ENCODE assay signal across 12 cellular contexts in the genomic region with DNA sequence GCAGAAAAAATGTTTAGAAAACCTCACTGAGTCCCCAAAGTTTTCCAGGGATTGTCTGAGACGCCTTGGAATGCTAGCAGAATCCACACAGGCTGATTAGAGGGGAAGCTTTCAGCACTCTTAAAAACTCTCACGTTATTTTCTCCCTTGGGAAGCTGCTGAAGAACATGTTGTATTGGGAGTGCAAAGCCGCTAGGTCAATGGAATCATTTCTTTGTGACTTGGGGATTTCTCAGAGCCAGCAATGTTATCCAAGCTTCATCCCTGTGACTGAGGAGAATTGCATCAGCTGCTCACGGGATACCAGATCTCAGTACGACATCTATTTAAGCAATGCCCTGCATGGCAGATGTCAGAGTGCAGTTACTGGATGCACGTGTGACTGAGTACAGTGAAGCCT.
DNase-seq lines count a peak whose midpoint lies in the region; ATAC-seq, FAIRE-seq and TF ChIP-seq lines count a peak whose summit lies in the region.
"Had no signal": no experiment of that assay in that cellular context is flagged by ENCODE, and none has a peak within 500 bp of the region (broad histone marks: within the 10 kb centered on the region; RNA-seq: fewer than 3 reads in every experiment).

No MANE protein-coding gene starts in this region.

- H4K91ac ChIP-seq in mesenchymal stem cell (ENCODE audit: low read length), result no peak overlapping the region

- H4K20me1 ChIP-seq in PC-3 (ENCODE audit: low read length) (no peaks in the 10 kb centered on the region), endothelial cell of umbilical vein (replicated peaks; ENCODE audit: control insufficient read depth, extremely low read depth, insufficient read depth, low read length) (no peaks in the 10 kb centered on the region)

- H3K4me3 ChIP-seq in PC-3 (ENCODE audit: low read length) (no peak overlapping the region), endothelial cell of umbilical vein (replicated peaks in 1 of 3; ENCODE audit: insufficient read depth in 1 of 3, low read depth in 1 of 3, low read length in 3 of 3) (no peak overlapping the region), mesenchymal stem cell (ENCODE audit: insufficient read depth in 1 of 2, low read depth in 1 of 2, low read length in 2 of 2) (no peak overlapping the region), tibial artery (no peak overlapping the region)
- H3K4me3 ChIP-seq: lung had no signal

- ATAC-seq in PC-3 (no peak), HG03095 (IDR thresholded peaks at IDR 0.05; ENCODE audit: unreplicated experiment) (no peak), GM21737 (IDR thresholded peaks at IDR 0.05; ENCODE audit: unreplicated experiment) (no peak)
- ATAC-seq: stimulated activated effector memory CD8-positive, alpha-beta T cell treated with anti-CD3 and anti-CD28 coated beads, Interleukin-12 subunit alpha, Interleukin-12 subunit beta, amount 100 ng/mL, for 72 hours had no signal

- H2AFZ ChIP-seq in PC-3 (ENCODE audit: low read length) (no peak overlapping the region), endothelial cell of umbilical vein (ENCODE audit: low read depth, low read length) (peak overlapping the region; percentile 89), mesenchymal stem cell (ENCODE audit: low read depth, low read length) (no peak overlapping the region)

- H3K18ac ChIP-seq in mesenchymal stem cell (ENCODE audit: low read depth in 1 of 2, low read length in 2 of 2), result no peak overlapping the region

- no peaks in the 10 kb centered on the region for H3K79me1 ChIP-seq in mesenchymal stem cell (replicated peaks; ENCODE audit: low read length, poor library complexity, severe bottlenecking)

- H2AK5ac ChIP-seq in mesenchymal stem cell (ENCODE audit: low read length, severe bottlenecking), result no peak overlapping the region

- H3K4me1 ChIP-seq in PC-3 (ENCODE audit: insufficient read depth, low read length) (peaks cover 25% of the 10 kb centered on the region), endothelial cell of umbilical vein (ENCODE audit: control insufficient read depth, extremely low read depth, insufficient read depth, low read length) (peaks cover 39% of the 10 kb centered on the region), mesenchymal stem cell (ENCODE audit: control insufficient read depth, insufficient read depth, low read depth, low read length) (no peaks in the 10 kb centered on the region), tibial artery (peaks cover 0 to 36% (median 7%) of the 10 kb centered on the region in 4 donors)

- no peak overlapping the region for H3K4ac ChIP-seq in mesenchymal stem cell (ENCODE audit: low read depth in 1 of 2, low read length in 2 of 2)

- DNase-seq in PC-3, result no peak
- DNase-seq in endothelial cell of umbilical vein (ENCODE audit: low read depth, low spot score), result peak; percentile 81
- peak; percentile 94 for DNase-seq in mesenchymal stem cell
- peak; percentile 89 to 90 for DNase-seq in tibial artery
- no peak for DNase-seq in Ammon's horn (ENCODE audit: low spot score)
- DNase-seq: activated CD4-positive, alpha-beta T cell treated with anti-CD3 and anti-CD28 coated beads, Interleukin-2, amount 50 U/mL, for 1 hour; activated naive CD4-positive, alpha-beta T cell treated with anti-CD3 and anti-CD28 coated beads, Interleukin-2, amount 50 U/mL, for 16 hours; DND-41 had no signal

- H3K27ac ChIP-seq in PC-3 (ENCODE audit: low read length), result peak overlapping the region; percentile 99
- peak overlapping the region; percentile 80 for H3K27ac ChIP-seq in endothelial cell of umbilical vein (ENCODE audit: insufficient read depth, low read depth, low read length)
- H3K27ac ChIP-seq in mesenchymal stem cell (ENCODE audit: low read length, poor library complexity, severe bottlenecking), result no peak overlapping the region
- peak overlapping the region; percentile 60 to 67 for H3K27ac ChIP-seq in tibial artery

- intact Hi-C loops in PC-3 (cut with micrococcal nuclease), result no loop called here
- intact Hi-C loops in endothelial cell of umbilical vein (cut with micrococcal nuclease), result loop anchor here (2.0 to 10.0 kb wide), 7 partner anchors 129 to 696 kb away; no protein-coding TSS in a partner anchor
- intact Hi-C loops in tibial artery (cut with DNase I; ENCODE audit: low total_unique reads), result no loop called here

- dilution Hi-C loops in endothelial cell of umbilical vein (cut with MboI; ENCODE audit: extremely low pct_ligation_motif_present, low sequenced_read_pairs), result no loop called here

- H3K9me2 ChIP-seq in PC-3 (replicated peaks; ENCODE audit: low read length), result no peaks in the 10 kb centered on the region; the same call in 1 of the 2 replicates

- H2BK15ac ChIP-seq in mesenchymal stem cell (ENCODE audit: low read depth, poor library complexity, severe bottlenecking), result no peak overlapping the region

- H3K23ac ChIP-seq in mesenchymal stem cell (ENCODE audit: low read length in 2 of 2), result no peak overlapping the region

- FAIRE-seq in endothelial cell of umbilical vein (lab: Jason Lieb, UNC), result no peak

- H2BK12ac ChIP-seq in mesenchymal stem cell (ENCODE audit: low read length in 2 of 2), result no peak overlapping the region

- 20% methylated on average over 6 of the region's 6 CpGs for WGBS in mesenchymal stem cell

- TF ChIP-seq CTCF in PC-3 (conservative IDR thresholded peaks at IDR 0.05; ENCODE audit: low read depth, low read length) (no peak), endothelial cell of umbilical vein (IDR thresholded peaks at IDR 0.05; ENCODE audit: extremely low read depth in 1 of 2, insufficient read depth in 1 of 2, low read depth in 1 of 2, low read length in 2 of 2) (no peak), tibial artery (IDR thresholded peaks at IDR 0.05) (peak in 1 of 2 experiments; percentile 23)

- no peak overlapping the region for H2BK5ac ChIP-seq in mesenchymal stem cell (ENCODE audit: low read depth, low read length, poor library complexity, severe bottlenecking)

- no TSS peak for BruUV-seq in PC-3 (replicated peaks; lab: Mats Ljungman, UMichigan)
- no TSS peak for BruUV-seq in endothelial cell of umbilical vein (replicated peaks; lab: Mats Ljungman, UMichigan)

- TF ChIP-seq POLR2A in endothelial cell of umbilical vein (IDR thresholded peaks at IDR 0.05; ENCODE audit: low read depth, low read length), result no peak

- H4K8ac ChIP-seq in mesenchymal stem cell (ENCODE audit: low read length), result no peak overlapping the region

- H3K9ac ChIP-seq in PC-3 (ENCODE audit: low read length) (no peak overlapping the region), endothelial cell of umbilical vein (replicated peaks; ENCODE audit: extremely low read depth, insufficient read depth, low read length) (peak overlapping the region; percentile 50), mesenchymal stem cell (ENCODE audit: low read length) (peak overlapping the region; percentile 74)

- H3K79me2 ChIP-seq in PC-3 (ENCODE audit: low read length), result no peaks in the 10 kb centered on the region
- H3K79me2 ChIP-seq in endothelial cell of umbilical vein (ENCODE audit: control insufficient read depth, insufficient read depth, low read length), result no peaks in the 10 kb centered on the region

- no peak overlapping the region for H3K4me2 ChIP-seq in PC-3 (ENCODE audit: low read length)
- H3K4me2 ChIP-seq in endothelial cell of umbilical vein (ENCODE audit: insufficient read depth, low read length), result peak overlapping the region; percentile 20
- no peak overlapping the region for H3K4me2 ChIP-seq in mesenchymal stem cell (ENCODE audit: low read length, poor library complexity, severe bottlenecking)

- H3K14ac ChIP-seq in mesenchymal stem cell (ENCODE audit: low read length in 2 of 2), result no peak overlapping the region

- CTCF ChIA-PET in PC-3 (lab: Charles Lee), result no interaction called here
- CTCF ChIA-PET in endothelial cell of umbilical vein (lab: Charles Lee), result interaction anchor here (0.9 to 1.4 kb wide), 3 partner anchors 10 to 278 kb away, joined by 3 to 4 read pairs (median 4); no protein-coding TSS in a partner anchor

- no peak overlapping the region for H2BK120ac ChIP-seq in mesenchymal stem cell (ENCODE audit: low read depth, low read length)

- peaks cover 9% of the 10 kb centered on the region for H3F3A ChIP-seq in PC-3 (ENCODE audit: low read length, unreplicated experiment)

- POLR2A ChIA-PET in PC-3 (lab: Charles Lee; ENCODE audit: unreplicated experiment) (no interaction called here), endothelial cell of umbilical vein (lab: Charles Lee) (no interaction called here)

- H3K36me3 ChIP-seq in PC-3 (ENCODE audit: low read depth, low read length), result no peaks in the 10 kb centered on the region
- no peaks in the 10 kb centered on the region for H3K36me3 ChIP-seq in endothelial cell of umbilical vein (ENCODE audit: control insufficient read depth in 2 of 2, extremely low read depth in 1 of 2, insufficient read depth in 2 of 2, low read length in 2 of 2)
- no peaks in the 10 kb centered on the region for H3K36me3 ChIP-seq in mesenchymal stem cell (ENCODE audit: control insufficient read depth in 1 of 2, insufficient read depth in 2 of 2, low read depth in 1 of 2, low read length in 2 of 2)
- H3K36me3 ChIP-seq in tibial artery, result no peaks in the 10 kb centered on the region

- no peaks in the 10 kb centered on the region for H3K9me1 ChIP-seq in endothelial cell of umbilical vein (replicated peaks; ENCODE audit: control insufficient read depth, extremely low read depth, insufficient read depth, low read length)

- no peaks in the 10 kb centered on the region for H3K9me3 ChIP-seq in PC-3 (ENCODE audit: low read length)
- no peaks in the 10 kb centered on the region for H3K9me3 ChIP-seq in endothelial cell of umbilical vein (replicated peaks; ENCODE audit: control insufficient read depth, insufficient read depth, low read length)
- H3K9me3 ChIP-seq in mesenchymal stem cell (ENCODE audit: control insufficient read depth, low read length), result no peaks in the 10 kb centered on the region
- no peaks in the 10 kb centered on the region for H3K9me3 ChIP-seq in tibial artery

- H3K27me3 ChIP-seq in PC-3 (ENCODE audit: low read length) (no peaks in the 10 kb centered on the region), endothelial cell of umbilical vein (ENCODE audit: control insufficient read depth in 2 of 2, insufficient read depth in 2 of 2, low read length in 2 of 2) (no peaks in the 10 kb centered on the region), mesenchymal stem cell (ENCODE audit: control insufficient read depth in 1 of 2, insufficient read depth in 1 of 2, low read length in 2 of 2) (no peaks in the 10 kb centered on the region), tibial artery (no peaks in the 10 kb centered on the region)

TF ChIP-seq in endothelial cell of umbilical vein, 7 proteins besides CTCF, POLR2A, EP300 and RAD21 (continues in another document):
- TF ChIP-seq EZH2 (IDR thresholded peaks at IDR 0.05; ENCODE audit: borderline replicate concordance, low read depth, low read length, severe bottlenecking) (no peak), POLR2AphosphoS5 (IDR thresholded peaks at IDR 0.05; ENCODE audit: insufficient read depth, low read depth, low read length) (no peak), GATA2 (IDR thresholded peaks at IDR 0.05; ENCODE audit: insufficient read depth, insufficient read length, low read depth, low read length) (peak; percentile 23)
- TF ChIP-seq, protein P1, sequence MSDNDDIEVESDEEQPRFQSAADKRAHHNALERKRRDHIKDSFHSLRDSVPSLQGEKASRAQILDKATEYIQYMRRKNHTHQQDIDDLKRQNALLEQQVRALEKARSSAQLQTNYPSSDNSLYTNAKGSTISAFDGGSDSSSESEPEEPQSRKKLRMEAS (IDR thresholded peaks at IDR 0.05; ENCODE audit: insufficient read depth, insufficient read length), result no peak

Comparison
In these comparisons a context has a peak if more than half of its experiments do, and no peak if none do; other contexts are left out.
1. DNase-seq: peak in endothelial cell of umbilical vein (single experiment), mesenchymal stem cell (single experiment) and tibial artery (2 of 2); none in PC-3 (single experiment) and Ammon's horn (single experiment).